16 cellular contexts compared by ENCODE assay signal in the genomic region with DNA sequence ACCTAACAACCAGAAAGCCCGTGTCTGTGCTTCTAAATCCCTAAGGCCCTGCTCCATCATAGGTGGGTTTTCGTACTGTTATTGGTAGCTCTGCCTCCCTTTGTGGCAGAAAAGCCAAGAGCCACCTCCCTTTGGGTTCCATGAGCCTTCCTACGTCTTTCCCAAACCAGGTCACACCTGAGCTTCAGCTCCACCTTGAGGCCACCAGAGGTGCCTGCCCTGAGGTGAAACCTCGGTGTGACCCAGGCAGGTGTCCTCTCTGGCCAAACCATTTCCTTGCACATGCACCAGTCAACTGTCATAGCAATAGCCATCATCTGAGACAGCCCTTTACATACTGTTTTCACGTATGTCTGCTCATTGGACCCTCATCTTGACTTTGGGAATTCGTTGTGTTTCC.
DNase-seq lines count a peak whose midpoint lies in the region; ATAC-seq, FAIRE-seq and TF ChIP-seq lines count a peak whose summit lies in the region.
"Had no signal": no experiment of that assay in that cellular context is flagged by ENCODE, and none has a peak within 500 bp of the region (broad histone marks: within the 10 kb centered on the region; RNA-seq: fewer than 3 reads in every experiment).

No MANE protein-coding gene starts in this region.

- in situ Hi-C loops in GM13977 (cut with MboI; ENCODE audit: low pct_unique_long_range_greater_than_20kb, low sequenced_read_pairs, unreplicated experiment): no loop called here

- CTCF ChIA-PET in activated CD8-positive, alpha-beta T cell treated with anti-CD3 and anti-CD28 coated beads, Interleukin-2, amount 10 ng/mL, durations not matched to agents 7 days and 5 days (lab: Charles Lee): interaction anchor here (0.6 to 1.9 kb wide), 3 partner anchors 41 to 192 kb away, joined by 3 to 6 read pairs (median 3); no protein-coding TSS in a partner anchor

- H3K27me3 Mint-ChIP-seq in activated CD8-positive, alpha-beta T cell treated with anti-CD3 and anti-CD28 coated beads, Interleukin-2, amount 10 ng/mL, durations not matched to agents 7 days and 5 days (ENCODE audit: low read depth): no peaks in the 10 kb centered on the region
- H3K27me3 Mint-ChIP-seq in immature natural killer cell (ENCODE audit: low read depth in 3 of 3): peaks cover 15 to 22% (median 22%) of the 10 kb centered on the region in 3 donors
- H3K27me3 Mint-ChIP-seq: activated B cell treated with CpG ODN at 0.5 μM for 24 hours had no signal

- H3K36me3 Mint-ChIP-seq in activated CD8-positive, alpha-beta T cell treated with anti-CD3 and anti-CD28 coated beads, Interleukin-2, amount 10 ng/mL, durations not matched to agents 7 days and 5 days (ENCODE audit: low read depth): peaks cover 19% of the 10 kb centered on the region
- peaks cover 0 to 9% (median 0%) of the 10 kb centered on the region in 3 donors for H3K36me3 Mint-ChIP-seq in immature natural killer cell
- H3K36me3 Mint-ChIP-seq: brain, neural progenitor cell had no signal

- no peak for ATAC-seq in activated CD8-positive, alpha-beta T cell treated with anti-CD3 and anti-CD28 coated beads, Interleukin-2, amount 10 ng/mL, durations not matched to agents 7 days and 5 days
- no peak for ATAC-seq in HG02678 (IDR thresholded peaks at IDR 0.05; ENCODE audit: unreplicated experiment)

- peaks cover 0 to 4% of the 10 kb centered on the region in 2 donors for H3K4me1 ChIP-seq in small intestine (ENCODE audit: control insufficient read depth in 2 of 2, insufficient read depth in 1 of 2, low read depth in 1 of 2, low read length in 1 of 2)
- H3K4me1 ChIP-seq: neural progenitor cell, SJSA1 had no signal

- H3K9me3 ChIP-seq in small intestine (ENCODE audit: control insufficient read depth, low read depth): no peaks in the 10 kb centered on the region
- H3K9me3 ChIP-seq: SJSA1 had no signal

- no peak for FAIRE-seq in small intestine (lab: Jason Lieb, UNC)
- FAIRE-seq: endometrium had no signal

- H3K27ac ChIP-seq in small intestine (ENCODE audit: low read depth in 1 of 2, low read length in 1 of 2): no peak overlapping the region
- H3K27ac ChIP-seq: neural progenitor cell, SJSA1 had no signal

- no peaks in the 10 kb centered on the region for H3K27me3 ChIP-seq in small intestine (ENCODE audit: control insufficient read depth in 2 of 2, insufficient read depth in 2 of 2, low read length in 2 of 2)
- H3K27me3 ChIP-seq: neural progenitor cell, SJSA1 had no signal

- peak; percentile 62 for DNase-seq in DMS53 treated with DMSO at 0.1 percent for 48 hours (lab: John Stamatoyannopoulos, UW; ENCODE audit: unreplicated experiment)
- no peak for DNase-seq in GM13977 (ENCODE audit: low spot score)
- DNase-seq in activated CD8-positive, alpha-beta T cell treated with anti-CD3 and anti-CD28 coated beads, Interleukin-2, amount 10 ng/mL, durations not matched to agents 7 days and 5 days: no peak
- DNase-seq in immature natural killer cell: no peak
- DNase-seq in kidney tubule cell (ENCODE audit: low spot score): no peak
- DNase-seq in small intestine: no peak
- DNase-seq: activated B cell treated with CpG ODN at 0.5 μM for 24 hours, glutamatergic neuron, HCEC 1CT, NCI-H1694, NCI-H774 had no signal

- H3K4me1 Mint-ChIP-seq in activated CD8-positive, alpha-beta T cell treated with anti-CD3 and anti-CD28 coated beads, Interleukin-2, amount 10 ng/mL, durations not matched to agents 7 days and 5 days (ENCODE audit: low read depth): peaks cover 43% of the 10 kb centered on the region
- H3K4me1 Mint-ChIP-seq in immature natural killer cell: peaks cover 28 to 34% of the 10 kb centered on the region in 2 donors
- H3K4me1 Mint-ChIP-seq: brain, neural progenitor cell had no signal

- peaks cover 19% of the 10 kb centered on the region for H3K9me3 Mint-ChIP-seq in activated CD8-positive, alpha-beta T cell treated with anti-CD3 and anti-CD28 coated beads, Interleukin-2, amount 10 ng/mL, durations not matched to agents 7 days and 5 days (ENCODE audit: insufficient read depth)
- peaks cover 0 to 10% (median 2%) of the 10 kb centered on the region in 6 donors for H3K9me3 Mint-ChIP-seq in immature natural killer cell

- no peaks in the 10 kb centered on the region for H3K36me3 ChIP-seq in small intestine (ENCODE audit: control insufficient read depth in 2 of 2, insufficient read depth in 2 of 2, low read length in 2 of 2)
- H3K36me3 ChIP-seq: neural progenitor cell, SJSA1 had no signal

- TF ChIP-seq CTCF in GM13977 (IDR thresholded peaks at IDR 0.05; ENCODE audit: extremely low read depth, insufficient read depth, missing control alignments): peak; percentile 66

- POLR2A ChIA-PET in activated CD8-positive, alpha-beta T cell treated with anti-CD3 and anti-CD28 coated beads, Interleukin-2, amount 10 ng/mL, durations not matched to agents 7 days and 5 days (lab: Charles Lee): no interaction called here

- WGBS in small intestine, 3 donors: 78 to 87% (median 84%) methylated on average over 6 of the region's 6 CpGs

- peak overlapping the region; percentile 10 for H3K27ac Mint-ChIP-seq in activated CD8-positive, alpha-beta T cell treated with anti-CD3 and anti-CD28 coated beads, Interleukin-2, amount 10 ng/mL, durations not matched to agents 7 days and 5 days
- peak overlapping the region in 3 of 6 donors; percentile 12 to 64 (median 45) for H3K27ac Mint-ChIP-seq in immature natural killer cell
- H3K27ac Mint-ChIP-seq: activated B cell treated with CpG ODN at 0.5 μM for 24 hours, brain, neural progenitor cell had no signal

- no peak overlapping the region for H3K4me3 Mint-ChIP-seq in activated CD8-positive, alpha-beta T cell treated with anti-CD3 and anti-CD28 coated beads, Interleukin-2, amount 10 ng/mL, durations not matched to agents 7 days and 5 days
- peak overlapping the region; percentile 53 to 74 (median 65) for H3K4me3 Mint-ChIP-seq in immature natural killer cell
- H3K4me3 Mint-ChIP-seq: activated B cell treated with CpG ODN at 0.5 μM for 24 hours, brain, neural progenitor cell had no signal

- no peak overlapping the region for H3K4me3 ChIP-seq in small intestine (ENCODE audit: low read depth in 1 of 2, low read length in 2 of 2)
- H3K4me3 ChIP-seq: neural progenitor cell, SJSA1 had no signal
